18 cellular contexts compared by ENCODE assay signal in the genomic region with DNA sequence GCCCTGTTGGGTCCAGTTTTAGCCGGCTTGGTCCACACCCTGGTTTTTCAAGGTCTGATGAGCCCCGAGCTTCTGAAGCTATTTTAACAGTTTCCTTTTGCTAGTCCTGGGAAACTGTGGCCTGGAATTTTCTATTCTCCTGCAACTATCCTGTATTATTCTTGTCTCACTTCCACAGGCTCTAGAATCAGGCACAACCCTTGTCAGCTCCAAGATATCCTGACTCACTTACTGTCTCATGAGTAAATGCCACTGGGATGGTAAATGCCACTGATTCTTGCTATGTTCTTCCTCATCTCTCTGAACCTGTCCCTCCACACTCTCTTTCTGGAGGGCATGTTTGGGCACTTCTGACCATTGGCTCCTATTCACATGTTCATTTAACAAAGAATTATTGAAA.
"Had no signal": no experiment of that assay in that cellular context is flagged by ENCODE, and none has a peak within 500 bp of the region (broad histone marks: within the 10 kb centered on the region; RNA-seq: fewer than 3 reads in every experiment).

No MANE protein-coding gene starts in this region.

- ATAC-seq: heart left ventricle, left lobe of liver, natural killer cell had no signal

- H3K27me3 ChIP-seq: esophagus squamous epithelium, heart left ventricle, ovary, right atrium auricular region, sigmoid colon had no signal

- H3K9me3 ChIP-seq: esophagus squamous epithelium had no signal

- H3K27ac Mint-ChIP-seq: natural killer cell had no signal

- H3K4me3 Mint-ChIP-seq: natural killer cell, neural crest cell had no signal

- H3K36me3 ChIP-seq: esophagus squamous epithelium, heart left ventricle, ovary, right atrium auricular region, sigmoid colon had no signal

- H3K4me1 ChIP-seq: heart left ventricle, right atrium auricular region had no signal

- H3K4me3 ChIP-seq: coronary artery, esophagus squamous epithelium, heart left ventricle, ovary, right atrium auricular region, sigmoid colon had no signal

- DNase-seq: effector CD8-positive, alpha-beta T cell; esophagus squamous epithelium; heart left ventricle; hypothalamus; kidney glomerular epithelial cell; mammary epithelial cell; natural killer cell; ovary; sigmoid colon; small intestine; stimulated activated CD4-positive, alpha-beta T cell treated with anti-CD3 and anti-CD28 coated beads, Interleukin-12 subunit alpha, Interleukin-12 subunit beta, amount 100 ng/mL, for 4 hours; stimulated activated CD4-positive, alpha-beta T cell treated with anti-CD3 and anti-CD28 coated beads, Interleukin-2, amount 100 ng/mL, for 48 hours; stimulated activated naive CD4-positive, alpha-beta T cell treated with Interleukin-2 at 50 U/mL for 16 hours; trophoblast cell had no signal

- H3K4me1 Mint-ChIP-seq: natural killer cell had no signal

- H3K27ac ChIP-seq: coronary artery, heart left ventricle, ovary, right atrium auricular region had no signal
